In genomic region chr7:130397472-130397871, GRCh38 we compare ENCODE assay signal across 1 cellular context.
TF ChIP-seq lines count a peak whose summit lies in the region.

No MANE protein-coding gene starts in this region.

TF ChIP-seq in K562, 482 proteins besides CTCF, POLR2A, EP300 and RAD21:
- TF ChIP-seq CHD7 (IDR thresholded peaks at IDR 0.05; ENCODE audit: low read depth, low read length) (no peak), RFX1 (IDR thresholded peaks at IDR 0.05) (0 out of 2 replicates have a peak, but pooled peaks have one; percentile 8)
